ENCODE assay signal across 13 cellular contexts in genomic region chrX:110259065-110259559, GRCh38. TPM values are rescaled to one million over a fixed set of nuclear protein-coding genes. Genes with fewer than 3 reads are reported as not detected.
DNase-seq lines count a peak whose midpoint lies in the region; ATAC-seq and TF ChIP-seq lines count a peak whose summit lies in the region.
"Had no signal": no experiment of that assay in that cellular context is flagged by ENCODE, and none has a peak within 500 bp of the region (broad histone marks: within the 10 kb centered on the region; RNA-seq: fewer than 3 reads in every experiment).

No MANE protein-coding gene starts in this region.

- intact Hi-C loops in CD4-positive, alpha-beta memory T cell (cut with micrococcal nuclease), result no loop called here

- H3K4me3 Mint-ChIP-seq in CD4-positive, alpha-beta memory T cell, result peak overlapping the region in 5 of 8 donors; percentile 4 to 49 (median 47)
- H3K4me3 Mint-ChIP-seq in GM23338 (no peak overlapping the region), endothelial cell (ENCODE audit: unreplicated experiment) (no peak overlapping the region), neural progenitor cell (no peak overlapping the region)
- peak overlapping the region in 1 of 7 donors; percentile 52 for H3K4me3 Mint-ChIP-seq in CD8-positive, alpha-beta memory T cell
- H3K4me3 Mint-ChIP-seq: CD14-positive monocyte had no signal

- TF ChIP-seq CTCF in GM23338 (conservative IDR thresholded peaks at IDR 0.05; ENCODE audit: low read depth in 2 of 2), result no peak
- TF ChIP-seq CTCF in endothelial cell (IDR thresholded peaks at IDR 0.05; ENCODE audit: unreplicated experiment), result no peak
- no peak for TF ChIP-seq CTCF in neural progenitor cell (IDR thresholded peaks at IDR 0.05)
- TF ChIP-seq CTCF in omental fat pad (IDR thresholded peaks at IDR 0.05), result no peak

- peaks cover 4 to 6% of the 10 kb centered on the region in 2 donors for H3K36me3 Mint-ChIP-seq in CD4-positive, alpha-beta memory T cell
- H3K36me3 Mint-ChIP-seq in GM23338 (ENCODE audit: low read depth) (no peaks in the 10 kb centered on the region), endothelial cell (ENCODE audit: low read depth, unreplicated experiment) (no peaks in the 10 kb centered on the region), neural progenitor cell (peaks cover 3% of the 10 kb centered on the region)
- peaks cover 0 to 9% (median 2%) of the 10 kb centered on the region in 3 donors for H3K36me3 Mint-ChIP-seq in CD8-positive, alpha-beta memory T cell

- H2AFZ ChIP-seq in ACC112 (ENCODE audit: low read length, unreplicated experiment) (no peak overlapping the region), GM23338 (no peak overlapping the region), neural progenitor cell (replicated peaks) (no peak overlapping the region)

- peaks cover 18 to 35% (median 24%) of the 10 kb centered on the region in 4 donors for H3K4me1 Mint-ChIP-seq in CD4-positive, alpha-beta memory T cell
- H3K4me1 Mint-ChIP-seq in GM23338 (peaks cover 27% of the 10 kb centered on the region), endothelial cell (ENCODE audit: unreplicated experiment) (peaks cover 2% of the 10 kb centered on the region), neural progenitor cell (peaks cover 3% of the 10 kb centered on the region)
- peaks cover 14 to 55% (median 31%) of the 10 kb centered on the region in 3 donors for H3K4me1 Mint-ChIP-seq in CD8-positive, alpha-beta memory T cell
- H3K4me1 Mint-ChIP-seq: CD14-positive monocyte had no signal

- H3K4me2 ChIP-seq in GM23338 (no peak overlapping the region), neural progenitor cell (no peak overlapping the region)
- H3K4me2 ChIP-seq: KMS-11 had no signal

- peak overlapping the region; percentile 32 for H3K27ac ChIP-seq in ACC112 (ENCODE audit: low read depth, low read length)
- no peak overlapping the region for H3K27ac ChIP-seq in CD4-positive, alpha-beta memory T cell (ENCODE audit: low read depth, low read length)
- no peak overlapping the region; the same call in 1 of the 2 replicates for H3K27ac ChIP-seq in GM23338 (ENCODE audit: low read depth)
- H3K27ac ChIP-seq in CD8-positive, alpha-beta memory T cell (ENCODE audit: low read depth, low read length), result no peak overlapping the region
- no peak overlapping the region for H3K27ac ChIP-seq in neural progenitor cell
- H3K27ac ChIP-seq: KMS-11 had no signal

- no peak overlapping the region for H3K9ac ChIP-seq in neural progenitor cell
- H3K9ac ChIP-seq: KMS-11 had no signal

- H4K20me1 ChIP-seq in GM23338 (replicated peaks; ENCODE audit: insufficient read depth), result no peaks in the 10 kb centered on the region
- no peaks in the 10 kb centered on the region for H4K20me1 ChIP-seq in neural progenitor cell (ENCODE audit: low read depth)

- CTCF ChIA-PET in CD4-positive, alpha-beta memory T cell (lab: Charles Lee; ENCODE audit: partially characterized antibody), result no interaction called here
- CTCF ChIA-PET in CD8-positive, alpha-beta memory T cell (lab: Charles Lee), result no interaction called here

- H3K9me3 Mint-ChIP-seq in CD4-positive, alpha-beta memory T cell, result no peaks in the 10 kb centered on the region
- H3K9me3 Mint-ChIP-seq in GM23338 (no peaks in the 10 kb centered on the region), endothelial cell (ENCODE audit: unreplicated experiment) (no peaks in the 10 kb centered on the region), neural progenitor cell (no peaks in the 10 kb centered on the region)
- no peaks in the 10 kb centered on the region for H3K9me3 Mint-ChIP-seq in CD8-positive, alpha-beta memory T cell

- H3K36me3 ChIP-seq in ACC112 (ENCODE audit: insufficient read depth, low read length) (no peaks in the 10 kb centered on the region), GM23338 (ENCODE audit: insufficient read depth) (no peaks in the 10 kb centered on the region), neural progenitor cell (no peaks in the 10 kb centered on the region)
- no peaks in the 10 kb centered on the region for H3K36me3 ChIP-seq in CD4-positive, alpha-beta memory T cell (ENCODE audit: insufficient read depth, low read length)
- H3K36me3 ChIP-seq in CD8-positive, alpha-beta memory T cell (ENCODE audit: insufficient read depth, low read length), result no peaks in the 10 kb centered on the region

- H3K4me3 ChIP-seq in ACC112 (ENCODE audit: low read depth, low read length), result no peak overlapping the region
- no peak overlapping the region for H3K4me3 ChIP-seq in CD4-positive, alpha-beta memory T cell (ENCODE audit: low read length in 2 of 2)
- H3K4me3 ChIP-seq in GM23338, result no peak overlapping the region
- H3K4me3 ChIP-seq in CD8-positive, alpha-beta memory T cell (ENCODE audit: low read length), result no peak overlapping the region
- no peak overlapping the region for H3K4me3 ChIP-seq in neural progenitor cell

- no peaks in the 10 kb centered on the region for H3K27me3 Mint-ChIP-seq in CD4-positive, alpha-beta memory T cell
- H3K27me3 Mint-ChIP-seq in GM23338 (ENCODE audit: insufficient read depth, low read depth, poor library complexity) (no peaks in the 10 kb centered on the region), endothelial cell (ENCODE audit: unreplicated experiment) (no peaks in the 10 kb centered on the region), neural progenitor cell (ENCODE audit: insufficient read depth, low read depth) (no peaks in the 10 kb centered on the region)
- H3K27me3 Mint-ChIP-seq in CD8-positive, alpha-beta memory T cell, result no peaks in the 10 kb centered on the region

- H3F3A ChIP-seq in GM23338 (replicated peaks; ENCODE audit: low read depth), result no peaks in the 10 kb centered on the region
- no peaks in the 10 kb centered on the region for H3F3A ChIP-seq in neural progenitor cell (ENCODE audit: low read depth)

- no peak for ATAC-seq in GM23338
- no peak for ATAC-seq in omental fat pad (ENCODE audit: low FRiP score)
- ATAC-seq: HepG2 had no signal

- H3K79me2 ChIP-seq in ACC112 (ENCODE audit: control insufficient read depth, insufficient read depth, low read length, unreplicated experiment), result peaks cover 5% of the 10 kb centered on the region
- peaks cover 18% of the 10 kb centered on the region for H3K79me2 ChIP-seq in GM23338 (replicated peaks; ENCODE audit: insufficient read depth)
- no peaks in the 10 kb centered on the region for H3K79me2 ChIP-seq in neural progenitor cell (ENCODE audit: low read depth)

- H3K4me1 ChIP-seq in ACC112 (ENCODE audit: control insufficient read depth, insufficient read depth, low read length, unreplicated experiment), result peaks cover 18% of the 10 kb centered on the region
- H3K4me1 ChIP-seq in CD4-positive, alpha-beta memory T cell (ENCODE audit: insufficient read depth, low read length), result peaks cover 38% of the 10 kb centered on the region
- peaks cover 16% of the 10 kb centered on the region for H3K4me1 ChIP-seq in GM23338 (ENCODE audit: insufficient read depth)
- H3K4me1 ChIP-seq in CD8-positive, alpha-beta memory T cell (ENCODE audit: insufficient read depth, low read length), result peaks cover 7% of the 10 kb centered on the region
- H3K4me1 ChIP-seq in neural progenitor cell, result no peaks in the 10 kb centered on the region

- H3K27ac Mint-ChIP-seq in CD4-positive, alpha-beta memory T cell, result peak overlapping the region in 2 of 7 donors; percentile 48 to 51
- H3K27ac Mint-ChIP-seq in GM23338 (peak overlapping the region; percentile 52; the same call in 1 of the 2 replicates), endothelial cell (ENCODE audit: unreplicated experiment) (peak overlapping the region; percentile 70), neural progenitor cell (no peak overlapping the region)
- peak overlapping the region in 4 of 8 donors; percentile 8 to 59 (median 39) for H3K27ac Mint-ChIP-seq in CD8-positive, alpha-beta memory T cell

- no peaks in the 10 kb centered on the region for H3K9me2 ChIP-seq in GM23338 (ENCODE audit: insufficient read depth)

- POLR2A ChIA-PET in CD4-positive, alpha-beta memory T cell (lab: Charles Lee; ENCODE audit: partially characterized antibody), result no interaction called here
- POLR2A ChIA-PET in CD8-positive, alpha-beta memory T cell (lab: Charles Lee), result interaction anchor here (0.7 kb wide), 1 partner anchor 70 kb away, joined by 8 read pairs; no protein-coding TSS in a partner anchor

- H3K9me3 ChIP-seq in CD4-positive, alpha-beta memory T cell (ENCODE audit: control insufficient read depth in 1 of 2, low read length in 2 of 2), result no peaks in the 10 kb centered on the region
- no peaks in the 10 kb centered on the region for H3K9me3 ChIP-seq in CD8-positive, alpha-beta memory T cell (ENCODE audit: low read length)
- no peaks in the 10 kb centered on the region for H3K9me3 ChIP-seq in neural progenitor cell (ENCODE audit: low read depth)

- no peaks in the 10 kb centered on the region for H3K27me3 ChIP-seq in ACC112 (ENCODE audit: insufficient read depth, low read length)
- H3K27me3 ChIP-seq in CD4-positive, alpha-beta memory T cell (ENCODE audit: insufficient read depth, low read length), result no peaks in the 10 kb centered on the region
- H3K27me3 ChIP-seq in GM23338 (ENCODE audit: insufficient read depth), result no peaks in the 10 kb centered on the region
- H3K27me3 ChIP-seq in CD8-positive, alpha-beta memory T cell (ENCODE audit: insufficient read depth, low read length, poor library complexity, severe bottlenecking), result no peaks in the 10 kb centered on the region
- H3K27me3 ChIP-seq in neural progenitor cell, result no peaks in the 10 kb centered on the region

- no peak for DNase-seq in CD4-positive, alpha-beta memory T cell
- DNase-seq in GM23338 (ENCODE audit: low spot score), result no peak
- no peak for DNase-seq in endothelial cell (ENCODE audit: low spot score)
- no peak for DNase-seq in CD8-positive, alpha-beta memory T cell
- DNase-seq in neural progenitor cell (ENCODE audit: low spot score), result no peak
- no peak for DNase-seq in omental fat pad (ENCODE audit: low spot score)
- DNase-seq: COR-L47, GF-D8, H7 had no signal

RNA-seq across cellular contexts. Expression of gene AMMECR1, which starts 58.8 kb away (rescaled TPM):
- 10 to 100 TPM; 16.4 to 21.7 TPM for total RNA-seq in CD4-positive, alpha-beta memory T cell
- polyA plus RNA-seq in CD4-positive, alpha-beta memory T cell, result 10 to 100 TPM; 15.4 to 17.1 TPM
- total RNA-seq in GM23338 (2014; rRNA removed; shearing (Covaris generic)), result 31.3 and 32.5 TPM in 2 replicates
- 12.4 and 16.9 TPM in 2 replicates for polyA plus RNA-seq in GM23338 (2016; fragmentation: Nextera tagmentation; extraction: Ambion mirVana)
- total RNA-seq in endothelial cell (ENCODE audit: unreplicated experiment), result 16.1 TPM
- 10 to 100 TPM; 16.3 to 16.6 TPM for total RNA-seq in CD8-positive, alpha-beta memory T cell
- 8.0 TPM for polyA plus RNA-seq in CD8-positive, alpha-beta memory T cell
- 15.0 and 20.3 TPM in 2 replicates for total RNA-seq in neural progenitor cell (ENCODE audit: low replicate concordance)
- total RNA-seq in omental fat pad, result 10 to 100 TPM in 2 of 4 donors, 1 to 10 TPM in 2; 6.7 to 13.8 (median 8.9) TPM

Comparison
In these comparisons a context has a peak if more than half of its experiments do, and no peak if none do; other contexts are left out.
1. H3K4me3 Mint-ChIP-seq: peak in CD4-positive, alpha-beta memory T cell (5 of 8); none in GM23338 (single experiment), endothelial cell (single experiment) and neural progenitor cell (single experiment).